In the genomic region with DNA sequence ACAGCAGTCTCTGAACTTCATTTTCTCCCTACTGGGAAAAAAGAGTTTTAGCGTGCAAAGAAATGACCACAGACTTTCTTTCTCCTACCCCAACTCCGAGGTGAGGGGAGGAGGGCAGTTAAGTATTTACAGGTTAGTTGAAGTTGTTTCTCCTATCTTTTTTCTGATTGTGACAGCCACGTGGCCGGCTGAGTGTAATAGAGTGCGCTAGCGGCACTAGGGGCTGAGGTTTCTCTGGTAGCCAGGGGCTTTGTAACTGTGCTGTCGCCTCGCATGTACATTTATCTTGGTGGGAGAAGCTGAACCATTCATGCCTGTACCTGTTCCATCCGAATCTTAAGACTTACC, we compare ENCODE assay signal across 8 cellular contexts. TPM values are rescaled to one million over a fixed set of nuclear protein-coding genes. Genes with fewer than 3 reads are reported as not detected.
DNase-seq lines count a peak whose midpoint lies in the region; ATAC-seq and TF ChIP-seq lines count a peak whose summit lies in the region.

No MANE protein-coding gene starts in this region.

- H2BK120ac ChIP-seq in H9 (ENCODE audit: low read depth, low read length, poor library complexity, severe bottlenecking) = no peak overlapping the region

- peaks cover 9% of the 10 kb centered on the region for H3K23me2 ChIP-seq in H9 (ENCODE audit: insufficient read length, low read depth, low read length, poor library complexity, severe bottlenecking)

- H3K27ac ChIP-seq in H9 (ENCODE audit: insufficient read length, low read depth, low read length) = no peak overlapping the region

- H3K4me1 Mint-ChIP-seq in H9 = peaks cover 27 to 28% of the 10 kb centered on the region in 2 experiments
- peaks cover 45% of the 10 kb centered on the region for H3K4me1 Mint-ChIP-seq in activated T-cell treated with anti-CD3 and anti-CD28 coated beads, Interleukin-2, amount 50 U/mL, for 72 hours (ENCODE audit: low read depth)
- H3K4me1 Mint-ChIP-seq in glutamatergic neuron (ENCODE audit: low read depth, unreplicated experiment) = peaks cover 17% of the 10 kb centered on the region

- no peak overlapping the region for H3K18ac ChIP-seq in H9 (ENCODE audit: insufficient read length, low read depth, low read length)

- no peaks in the 10 kb centered on the region for H3K36me3 ChIP-seq in skeletal muscle satellite cell (ENCODE audit: insufficient read depth, low read length)

- no peak overlapping the region for H3K14ac ChIP-seq in H9 (ENCODE audit: insufficient read depth, low read length)

- peaks cover 8% of the 10 kb centered on the region; the same call in 1 of the 2 replicates for H3K79me2 ChIP-seq in H9 (ENCODE audit: insufficient read depth, low read length)

- no peak overlapping the region for H4K8ac ChIP-seq in H9 (replicated peaks; ENCODE audit: insufficient read length, low read depth, low read length)

- H3K4me1 ChIP-seq in H9 (ENCODE audit: insufficient read depth, low read length) = no peaks in the 10 kb centered on the region
- H3K4me1 ChIP-seq in skeletal muscle satellite cell (ENCODE audit: control insufficient read depth, insufficient read depth, low read length) = peaks cover 9% of the 10 kb centered on the region

- H2AK5ac ChIP-seq in H9 (ENCODE audit: insufficient read length, low read length) = no peak overlapping the region

- no peak overlapping the region for H3K56ac ChIP-seq in H9 (ENCODE audit: insufficient read length, low read depth, low read length)

- no peaks in the 10 kb centered on the region for H3K79me1 ChIP-seq in H9 (ENCODE audit: insufficient read depth, low read depth, low read length, poor library complexity, severe bottlenecking)

- H3K4me3 Mint-ChIP-seq in H9 = peak overlapping the region; percentile 91 to 94
- H3K4me3 Mint-ChIP-seq in activated T-cell treated with anti-CD3 and anti-CD28 coated beads, Interleukin-2, amount 50 U/mL, for 72 hours = peak overlapping the region; percentile 94 to 97
- peak overlapping the region; percentile 99 for H3K4me3 Mint-ChIP-seq in glutamatergic neuron (ENCODE audit: unreplicated experiment)

- no CpG with 5 or more reads among the region's 9 CpGs for WGBS in H9 (ENCODE audit: extremely low coverage, insufficient read length, low lambda C conversion rate)

- DNase-seq in GF-D8 (lab: John Stamatoyannopoulos, UW) (peak; percentile 18), H9 (peak; percentile 34), NCI-H69 (lab: John Stamatoyannopoulos, UW) (peak; percentile 64), glutamatergic neuron (peak; percentile 59), NCI-H2029 (lab: John Stamatoyannopoulos, UW) (no peak), AML-193 (lab: John Stamatoyannopoulos, UW) (no peak)
- peak; percentile 41 to 58 for DNase-seq in activated T-cell treated with anti-CD3 and anti-CD28 coated beads, Interleukin-2, amount 50 U/mL, for 72 hours

- H3K27ac Mint-ChIP-seq in H9 (peak overlapping the region; percentile 70 to 96 (median 88); a peak in 5 of 7 replicates), glutamatergic neuron (ENCODE audit: unreplicated experiment) (peak overlapping the region; percentile 95)
- peak overlapping the region; percentile 96 for H3K27ac Mint-ChIP-seq in activated T-cell treated with anti-CD3 and anti-CD28 coated beads, Interleukin-2, amount 50 U/mL, for 72 hours

- H2AFZ ChIP-seq in H9 (ENCODE audit: low read length) = no peak overlapping the region

- no peak overlapping the region for H2BK5ac ChIP-seq in H9 (ENCODE audit: insufficient read length, low read length)

- H3K27me3 Mint-ChIP-seq in H9 (ENCODE audit: low read depth) = no peaks in the 10 kb centered on the region
- H3K27me3 Mint-ChIP-seq in activated T-cell treated with anti-CD3 and anti-CD28 coated beads, Interleukin-2, amount 50 U/mL, for 72 hours (ENCODE audit: low read depth) = no peaks in the 10 kb centered on the region
- peaks cover 9% of the 10 kb centered on the region for H3K27me3 Mint-ChIP-seq in glutamatergic neuron (ENCODE audit: unreplicated experiment)

- TF ChIP-seq CTCF in H9 (conservative IDR thresholded peaks at IDR 0.05) (no peak), glutamatergic neuron (IDR thresholded peaks at IDR 0.05; ENCODE audit: partially characterized antibody, unreplicated experiment) (no peak)

- ATAC-seq in activated T-cell treated with anti-CD3 and anti-CD28 coated beads, Interleukin-2, amount 50 U/mL, for 72 hours (replicated peaks in 1 of 2) = no peak

- no peak overlapping the region for H2BK20ac ChIP-seq in H9 (ENCODE audit: low read depth, low read length, poor library complexity, severe bottlenecking)

- H3K27me3 ChIP-seq in H9 (ENCODE audit: insufficient read depth, low read length) (no peaks in the 10 kb centered on the region), skeletal muscle satellite cell (ENCODE audit: control insufficient read depth, insufficient read depth, low read length) (no peaks in the 10 kb centered on the region)

- H3K23ac ChIP-seq in H9 (ENCODE audit: insufficient read length, low read depth, low read length) = no peak overlapping the region

- no peak overlapping the region for H4K5ac ChIP-seq in H9 (ENCODE audit: insufficient read length, low read depth, low read length)

- H3K9me3 ChIP-seq in H9 (ENCODE audit: control insufficient read depth, low read depth, low read length) (no peaks in the 10 kb centered on the region), skeletal muscle satellite cell (replicated peaks; ENCODE audit: low read length) (no peaks in the 10 kb centered on the region)

- H3K9me3 Mint-ChIP-seq in H9 = peaks cover 6 to 8% of the 10 kb centered on the region in 2 experiments
- peaks cover 0 to 2% of the 10 kb centered on the region in 2 donors for H3K9me3 Mint-ChIP-seq in activated T-cell treated with anti-CD3 and anti-CD28 coated beads, Interleukin-2, amount 50 U/mL, for 72 hours
- H3K9me3 Mint-ChIP-seq in glutamatergic neuron (ENCODE audit: unreplicated experiment) = peaks cover 15% of the 10 kb centered on the region

- H3K4me3 ChIP-seq in skeletal muscle satellite cell (ENCODE audit: low read length) = peak overlapping the region; percentile 88

- H3K9ac ChIP-seq in H9 (ENCODE audit: extremely low read depth, insufficient read length, low read length) (peak overlapping the region; percentile 44), skeletal muscle satellite cell (ENCODE audit: low read depth, low read length) (peak overlapping the region; percentile 99)

- H4K91ac ChIP-seq in H9 (ENCODE audit: insufficient read length, low read depth, low read length) = no peak overlapping the region

- no peak overlapping the region for H2BK12ac ChIP-seq in H9 (ENCODE audit: insufficient read length, low read depth, low read length)

- H3K4ac ChIP-seq in H9 (ENCODE audit: low read depth, low read length) = no peak overlapping the region

- H3K36me3 Mint-ChIP-seq in H9 (ENCODE audit: insufficient read depth in 1 of 3, low read depth in 3 of 3) = peaks cover 0 to 6% (median 2%) of the 10 kb centered on the region in 3 experiments; a peak in 5 of 7 replicates
- H3K36me3 Mint-ChIP-seq in activated T-cell treated with anti-CD3 and anti-CD28 coated beads, Interleukin-2, amount 50 U/mL, for 72 hours (ENCODE audit: insufficient read depth in 2 of 2) = peaks cover 8 to 12% of the 10 kb centered on the region in 2 donors
- H3K36me3 Mint-ChIP-seq in glutamatergic neuron (ENCODE audit: unreplicated experiment) = peaks cover under 1% of the 10 kb centered on the region

- H3K4me2 ChIP-seq in H9 (ENCODE audit: insufficient read depth, insufficient read length, low read length) = peak overlapping the region; percentile 79
- peak overlapping the region; percentile 80 for H3K4me2 ChIP-seq in skeletal muscle satellite cell (ENCODE audit: low read length)

- no peak overlapping the region for H3T11ph ChIP-seq in H9 (ENCODE audit: low read length)

- H2BK15ac ChIP-seq in H9 (ENCODE audit: low read depth, low read length) = no peak overlapping the region

- H4K20me1 ChIP-seq in H9 (ENCODE audit: control insufficient read depth, insufficient read depth, insufficient read length) = no peaks in the 10 kb centered on the region

RNA-seq across cellular contexts. Expression of a gene that starts 1.3 kb away (rescaled TPM):
- total RNA-seq in H9 (2021) (21.2 and 22.1 TPM in 2 replicates), glutamatergic neuron (ENCODE audit: unreplicated experiment) (60.3 TPM)
- total RNA-seq in activated T-cell treated with anti-CD3 and anti-CD28 coated beads, Interleukin-2, amount 50 U/mL, for 72 hours = 10 to 100 TPM; 33.7 to 36.4 TPM
- total RNA-seq in skeletal muscle satellite cell (2012; rRNA removed) = 24.5 and 29.2 TPM in 2 replicates

Comparison
In these comparisons a context has a peak if more than half of its experiments do, and no peak if none do; other contexts are left out.
1. DNase-seq: peak in GF-D8 (single experiment), H9 (single experiment), NCI-H69 (single experiment), activated T-cell treated with anti-CD3 and anti-CD28 coated beads, Interleukin-2, amount 50 U/mL, for 72 hours (2 of 2) and glutamatergic neuron (single experiment); none in NCI-H2029 (single experiment) and AML-193 (0 of 2).
2. Peak in every context shown above with its lines, with median percentiles within 50 percentile points of each other: H3K27ac Mint-ChIP-seq and H3K4me3 Mint-ChIP-seq.